Comparison of ENCODE assay signal across 14 cellular contexts in the genomic region with DNA sequence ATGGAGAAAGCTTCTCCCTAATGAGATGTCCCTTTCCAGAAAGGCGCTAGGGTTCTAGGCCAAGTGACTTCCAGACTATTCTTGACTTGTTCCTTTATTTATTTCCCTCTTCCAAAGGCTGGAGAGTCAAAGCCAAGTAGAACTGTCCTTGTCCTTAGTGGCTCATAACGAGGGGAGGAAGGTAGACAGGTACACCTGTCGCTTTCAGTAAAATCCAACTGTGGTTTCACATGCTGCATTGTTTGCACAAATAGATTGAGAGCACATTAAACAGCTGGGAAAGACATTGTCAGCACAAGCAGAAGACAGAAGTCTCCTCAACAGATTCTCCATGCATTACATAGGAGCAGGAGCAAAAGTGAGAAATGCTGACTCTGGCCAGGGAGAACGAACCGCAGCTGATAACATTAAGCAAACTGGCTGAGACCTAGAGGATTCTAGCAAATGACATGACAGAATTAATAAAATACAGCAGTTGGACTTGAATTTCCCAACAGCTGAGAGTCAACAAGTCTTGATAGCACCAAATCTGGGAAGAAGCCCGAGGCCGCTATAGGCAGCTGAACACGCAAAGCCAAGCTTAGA.
"Had no signal": no experiment of that assay in that cellular context is flagged by ENCODE, and none has a peak within 500 bp of the region (broad histone marks: within the 10 kb centered on the region; RNA-seq: fewer than 3 reads in every experiment).

No MANE protein-coding gene starts in this region.

- H3K9me3 ChIP-seq: neutrophil had no signal

- ATAC-seq: activated T-cell treated with anti-CD3 and anti-CD28 coated beads, Interleukin-2, amount 50 U/mL, for 4 hours; foreskin keratinocyte; left cardiac atrium; naive thymus-derived CD4-positive, alpha-beta T cell had no signal

- H3K36me3 ChIP-seq: neutrophil, stomach, thoracic aorta had no signal

- H3K27ac ChIP-seq: foreskin keratinocyte, neutrophil, skin epidermis, stomach, thoracic aorta had no signal

- H3K4me1 ChIP-seq: foreskin keratinocyte had no signal

- DNase-seq: activated gamma-delta T cell; activated T-cell treated with anti-CD3 and anti-CD28 coated beads, Interleukin-2, amount 50 U/mL, for 4 hours; endodermal cell; erythroblast; foreskin keratinocyte; head of caudate nucleus; left cardiac atrium; naive thymus-derived CD4-positive, alpha-beta T cell; posterior cingulate gyrus; stomach had no signal

- H3K27me3 ChIP-seq: neutrophil, stomach had no signal

- H3K4me3 ChIP-seq: lung, skin epidermis, stomach, thoracic aorta had no signal
